ENCODE assay signal across 29 cellular contexts in genomic region chr7:142867398-142868187, GRCh38. TPM values are rescaled to one million over a fixed set of nuclear protein-coding genes. Genes with fewer than 3 reads are reported as not detected.
DNase-seq lines count a peak whose midpoint lies in the region; ATAC-seq and TF ChIP-seq lines count a peak whose summit lies in the region.
"Had no signal": no experiment of that assay in that cellular context is flagged by ENCODE, and none has a peak within 500 bp of the region (broad histone marks: within the 10 kb centered on the region; RNA-seq: fewer than 3 reads in every experiment).

No MANE protein-coding gene starts in this region.

- H3K36me3 Mint-ChIP-seq in type B pancreatic cell = no peaks in the 10 kb centered on the region

- no peaks in the 10 kb centered on the region for H3K27me3 ChIP-seq in H7 (ENCODE audit: control insufficient read depth, insufficient read depth, low read length)
- no peaks in the 10 kb centered on the region for H3K27me3 ChIP-seq in osteoblast (ENCODE audit: insufficient read depth, low read length)
- H3K27me3 ChIP-seq: Peyer's patch, thyroid gland had no signal

- H3K9me3 Mint-ChIP-seq in type B pancreatic cell = no peaks in the 10 kb centered on the region
- H3K9me3 Mint-ChIP-seq: brain; CD14-positive monocyte; stimulated activated naive CD8-positive, alpha-beta T cell treated with anti-CD3 and anti-CD28 coated beads, Interleukin-15, Interleukin-2, amounts not matched to agents 100 ng/mL and 50 ng/mL, for 24 hours had no signal

- no peak for ATAC-seq in GM21619 (IDR thresholded peaks at IDR 0.05; ENCODE audit: unreplicated experiment)

- no peaks in the 10 kb centered on the region for H3K4me1 Mint-ChIP-seq in type B pancreatic cell (ENCODE audit: unreplicated experiment)
- H3K4me1 Mint-ChIP-seq: brain had no signal

- H3K4me2 ChIP-seq in osteoblast (ENCODE audit: insufficient read depth, low read length) = no peak overlapping the region

- no peaks in the 10 kb centered on the region; the same call in 1 of the 2 replicates for H3K36me3 ChIP-seq in H7 (replicated peaks; ENCODE audit: control insufficient read depth, insufficient read depth, low read length)
- H3K36me3 ChIP-seq in osteoblast (ENCODE audit: insufficient read depth, low read length) = no peaks in the 10 kb centered on the region
- H3K36me3 ChIP-seq: Peyer's patch, thyroid gland had no signal

- no peaks in the 10 kb centered on the region for H3K79me2 ChIP-seq in osteoblast (ENCODE audit: insufficient read depth, low read length)

- peaks cover 6% of the 10 kb centered on the region for H3K27me3 Mint-ChIP-seq in type B pancreatic cell
- H3K27me3 Mint-ChIP-seq: stimulated activated naive CD8-positive, alpha-beta T cell treated with anti-CD3 and anti-CD28 coated beads, Interleukin-15, Interleukin-2, amounts not matched to agents 100 ng/mL and 50 ng/mL, for 24 hours had no signal

- no peaks in the 10 kb centered on the region for H3K9me3 ChIP-seq in osteoblast (ENCODE audit: low read depth, low read length)
- H3K9me3 ChIP-seq: Caco-2, Peyer's patch, thyroid gland had no signal

- DNase-seq in H7 = peak; percentile 35
- peak; percentile 41 for DNase-seq in ecto neural progenitor cell (ENCODE audit: low spot score)
- peak; percentile 84 for DNase-seq in osteoblast (ENCODE audit: insufficient read length, low spot score, missing footprints)
- no peak for DNase-seq in amniotic stem cell (lab: John Stamatoyannopoulos, UW)
- no peak for DNase-seq in type B pancreatic cell (ENCODE audit: extremely low spot score, unreplicated experiment)
- DNase-seq: activated CD4-positive, CD25-positive, alpha-beta regulatory T cell treated with anti-CD3 and anti-CD28 coated beads, Interleukin-2, amount 50 U/mL, for 72 hours; DMS53; effector CD4-positive, alpha-beta T cell; hypothalamus; left colon; NCI-H146; NCI-H2107; NCI-H345; NCI-H748 treated with DMSO at 0.1 percent for 48 hours; Peyer's patch; right cardiac atrium; SHP77; stimulated activated CD4-positive, alpha-beta T cell treated with anti-CD3 and anti-CD28 coated beads, Interleukin-1b, Interleukin-23, amount 100 ng/mL, for 48 hours; T-helper 2 cell; thyroid gland had no signal

- H3K4me3 Mint-ChIP-seq in type B pancreatic cell = no peak overlapping the region
- H3K4me3 Mint-ChIP-seq: brain; CD14-positive monocyte; stimulated activated naive CD8-positive, alpha-beta T cell treated with anti-CD3 and anti-CD28 coated beads, Interleukin-15, Interleukin-2, amounts not matched to agents 100 ng/mL and 50 ng/mL, for 24 hours had no signal

- H3K4me3 ChIP-seq in H7 (ENCODE audit: insufficient read depth, low read depth, low read length) (no peak overlapping the region), osteoblast (ENCODE audit: insufficient read depth, low read length) (no peak overlapping the region)
- H3K4me3 ChIP-seq: Peyer's patch, thyroid gland had no signal

- no peaks in the 10 kb centered on the region for H3K4me1 ChIP-seq in osteoblast (ENCODE audit: insufficient read depth, low read length)
- H3K4me1 ChIP-seq: Caco-2, Peyer's patch, thyroid gland had no signal

- no peaks in the 10 kb centered on the region for H4K20me1 ChIP-seq in osteoblast (ENCODE audit: insufficient read depth, low read length)

- no peak overlapping the region for H2AFZ ChIP-seq in osteoblast (ENCODE audit: low read length)

- H3K27ac Mint-ChIP-seq in type B pancreatic cell = no peak overlapping the region
- H3K27ac Mint-ChIP-seq: brain; stimulated activated naive CD8-positive, alpha-beta T cell treated with anti-CD3 and anti-CD28 coated beads, Interleukin-15, Interleukin-2, amounts not matched to agents 100 ng/mL and 50 ng/mL, for 24 hours had no signal

- TF ChIP-seq CTCF in C4-2B (conservative IDR thresholded peaks at IDR 0.05) (no peak), osteoblast (IDR thresholded peaks at IDR 0.05; ENCODE audit: extremely low read depth, low read depth, low read length) (no peak), type B pancreatic cell (conservative IDR thresholded peaks at IDR 0.05) (no peak)

- H3K27ac ChIP-seq in C4-2B = peak overlapping the region; percentile 48
- H3K27ac ChIP-seq in osteoblast (ENCODE audit: low read depth, low read length) = no peak overlapping the region
- H3K27ac ChIP-seq: epithelial cell of prostate, Peyer's patch, thyroid gland had no signal

RNA-seq across cellular contexts. Expression of gene EPHB6, which starts 12.7 kb away (rescaled TPM):
- 4.0 and 8.8 TPM in 2 replicates for total RNA-seq in H7 (2014; rRNA removed; shearing (Covaris generic))
- total RNA-seq in osteoblast (2.4 and 4.0 TPM in 2 replicates), type B pancreatic cell (ENCODE audit: low replicate concordance) (8.4 and 8.8 TPM in 2 replicates)

RNA-seq across cellular contexts. Expression of gene TRPV6, which starts 18.0 kb away (rescaled TPM):
- 0.17 and 0.22 TPM in 2 replicates for total RNA-seq in H7 (2014; rRNA removed; shearing (Covaris generic))
- total RNA-seq in osteoblast = not detected in 2 replicates
- 5.4 and 8.1 TPM in 2 replicates for total RNA-seq in type B pancreatic cell (ENCODE audit: low replicate concordance)
- total RNA-seq: chondrocyte, HT1080, right cardiac atrium had no signal

Comparison
In these comparisons a context has a peak if more than half of its experiments do, and no peak if none do; other contexts are left out.
1. DNase-seq: peak in H7 (single experiment), ecto neural progenitor cell (single experiment) and osteoblast (single experiment); none in amniotic stem cell (single experiment) and type B pancreatic cell (single experiment).